Comparison of ENCODE assay signal across 1 cellular context in the genomic region with DNA sequence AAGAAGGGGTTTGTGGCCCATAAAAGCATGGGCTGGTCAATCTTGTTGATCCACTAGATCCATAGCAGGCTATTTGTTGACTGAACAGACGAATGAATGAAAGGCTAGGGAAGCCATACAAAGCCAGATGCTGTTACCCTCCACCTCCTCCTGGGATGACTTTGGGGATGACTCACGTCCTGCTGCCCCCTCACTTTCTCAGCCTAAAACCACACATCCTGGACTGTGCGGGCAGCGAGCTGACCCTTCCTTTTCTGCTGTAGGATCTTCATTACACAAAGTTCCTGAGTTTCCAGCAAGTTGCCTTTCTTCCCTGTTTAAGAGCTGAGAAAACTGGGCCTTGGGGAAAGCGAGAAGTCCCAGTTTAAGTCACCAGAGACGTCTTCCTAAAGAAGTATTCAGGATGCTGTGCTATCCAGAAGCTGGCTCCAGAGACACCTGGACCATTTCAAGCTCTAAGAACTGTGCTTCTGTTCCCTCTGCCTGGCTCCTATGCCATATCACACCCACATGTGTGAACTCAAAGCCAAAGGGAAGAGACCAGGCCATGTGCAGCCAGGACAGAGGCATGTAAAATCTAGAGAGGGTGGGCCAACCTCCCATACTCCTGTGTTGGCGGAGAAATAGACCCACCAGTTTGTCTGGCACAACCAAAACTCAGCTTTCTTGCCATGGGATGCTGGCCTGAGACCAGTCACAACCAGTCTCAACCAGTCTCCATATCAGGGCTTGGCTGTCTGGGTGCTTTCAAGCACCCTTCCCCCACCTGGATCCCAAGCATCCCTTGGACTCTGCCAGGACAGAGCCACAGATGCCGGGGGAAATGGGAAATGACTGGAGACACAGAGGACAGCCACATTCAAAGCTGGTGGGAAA.
TF ChIP-seq lines count a peak whose summit lies in the region.

No MANE protein-coding gene starts in this region.

TF ChIP-seq in K562, 482 proteins besides CTCF, POLR2A, EP300 and RAD21 (continued from another document and continues in another):
- TF ChIP-seq, protein P1, sequence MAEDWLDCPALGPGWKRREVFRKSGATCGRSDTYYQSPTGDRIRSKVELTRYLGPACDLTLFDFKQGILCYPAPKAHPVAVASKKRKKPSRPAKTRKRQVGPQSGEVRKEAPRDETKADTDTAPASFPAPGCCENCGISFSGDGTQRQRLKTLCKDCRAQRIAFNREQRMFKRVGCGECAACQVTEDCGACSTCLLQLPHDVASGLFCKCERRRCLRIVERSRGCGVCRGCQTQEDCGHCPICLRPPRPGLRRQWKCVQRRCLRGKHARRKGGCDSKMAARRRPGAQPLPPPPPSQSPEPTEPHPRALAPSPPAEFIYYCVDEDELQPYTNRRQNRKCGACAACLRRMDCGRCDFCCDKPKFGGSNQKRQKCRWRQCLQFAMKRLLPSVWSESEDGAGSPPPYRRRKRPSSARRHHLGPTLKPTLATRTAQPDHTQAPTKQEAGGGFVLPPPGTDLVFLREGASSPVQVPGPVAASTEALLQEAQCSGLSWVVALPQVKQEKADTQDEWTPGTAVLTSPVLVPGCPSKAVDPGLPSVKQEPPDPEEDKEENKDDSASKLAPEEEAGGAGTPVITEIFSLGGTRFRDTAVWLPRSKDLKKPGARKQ (CRISPR knock-in tag; IDR thresholded peaks at IDR 0.05): no peak
- TF ChIP-seq ZNF57 (CRISPR knock-in tag; IDR thresholded peaks at IDR 0.05) (no peak), PML (IDR thresholded peaks at IDR 0.05; ENCODE audit: low read length) (no peak), ZKSCAN8 (CRISPR knock-in tag; IDR thresholded peaks at IDR 0.05) (no peak), TEAD4 (IDR thresholded peaks at IDR 0.05; ENCODE audit: low read length) (no peak; the same call in 1 of the 2 replicates), TEAD4 (CRISPR knock-in tag; IDR thresholded peaks at IDR 0.05; ENCODE audit: borderline replicate concordance) (no peak), ZFP36 (IDR thresholded peaks at IDR 0.05; ENCODE audit: low read depth, low read length, partially characterized antibody) (no peak), MYC (IDR thresholded peaks at IDR 0.05; ENCODE audit: low read depth, low read length) (no peak), MYC (CRISPR knock-in tag; IDR thresholded peaks at IDR 0.05; ENCODE audit: borderline replicate concordance, low read depth) (no peak), NR2C2 (CRISPR knock-in tag; IDR thresholded peaks at IDR 0.05) (no peak), NR2C2 (tag; IDR thresholded peaks at IDR 0.05) (peak; percentile 34; the same call in 1 of the 2 replicates), NR0B1 (IDR thresholded peaks at IDR 0.05; ENCODE audit: partially characterized antibody) (no peak), NR3C1 (CRISPR knock-in tag; IDR thresholded peaks at IDR 0.05) (no peak), HIVEP1 (CRISPR knock-in tag; IDR thresholded peaks at IDR 0.05) (no peak), HDAC3 (IDR thresholded peaks at IDR 0.05; ENCODE audit: borderline replicate concordance, partially characterized antibody) (no peak), KLF10 (CRISPR knock-in tag; IDR thresholded peaks at IDR 0.05) (no peak), BCL6 (CRISPR knock-in tag; IDR thresholded peaks at IDR 0.05) (no peak), SIX5 (IDR thresholded peaks at IDR 0.05; ENCODE audit: borderline replicate concordance in 1 of 2, insufficient read depth in 1 of 2, low read depth in 1 of 2, low read length in 2 of 2) (no peak), ZNF609 (CRISPR knock-in tag; IDR thresholded peaks at IDR 0.05; ENCODE audit: borderline replicate concordance) (no peak), ZNF124 (CRISPR knock-in tag; IDR thresholded peaks at IDR 0.05) (no peak), ZBTB43 (CRISPR knock-in tag; IDR thresholded peaks at IDR 0.05) (no peak), DIDO1 (tag; IDR thresholded peaks at IDR 0.05; ENCODE audit: low read depth) (no peak), FOXA3 (CRISPR knock-in tag; conservative IDR thresholded peaks at IDR 0.05 in 1 of 2, IDR thresholded peaks at IDR 0.05 in 1 of 2) (no peak)
- TF ChIP-seq, protein P2, sequence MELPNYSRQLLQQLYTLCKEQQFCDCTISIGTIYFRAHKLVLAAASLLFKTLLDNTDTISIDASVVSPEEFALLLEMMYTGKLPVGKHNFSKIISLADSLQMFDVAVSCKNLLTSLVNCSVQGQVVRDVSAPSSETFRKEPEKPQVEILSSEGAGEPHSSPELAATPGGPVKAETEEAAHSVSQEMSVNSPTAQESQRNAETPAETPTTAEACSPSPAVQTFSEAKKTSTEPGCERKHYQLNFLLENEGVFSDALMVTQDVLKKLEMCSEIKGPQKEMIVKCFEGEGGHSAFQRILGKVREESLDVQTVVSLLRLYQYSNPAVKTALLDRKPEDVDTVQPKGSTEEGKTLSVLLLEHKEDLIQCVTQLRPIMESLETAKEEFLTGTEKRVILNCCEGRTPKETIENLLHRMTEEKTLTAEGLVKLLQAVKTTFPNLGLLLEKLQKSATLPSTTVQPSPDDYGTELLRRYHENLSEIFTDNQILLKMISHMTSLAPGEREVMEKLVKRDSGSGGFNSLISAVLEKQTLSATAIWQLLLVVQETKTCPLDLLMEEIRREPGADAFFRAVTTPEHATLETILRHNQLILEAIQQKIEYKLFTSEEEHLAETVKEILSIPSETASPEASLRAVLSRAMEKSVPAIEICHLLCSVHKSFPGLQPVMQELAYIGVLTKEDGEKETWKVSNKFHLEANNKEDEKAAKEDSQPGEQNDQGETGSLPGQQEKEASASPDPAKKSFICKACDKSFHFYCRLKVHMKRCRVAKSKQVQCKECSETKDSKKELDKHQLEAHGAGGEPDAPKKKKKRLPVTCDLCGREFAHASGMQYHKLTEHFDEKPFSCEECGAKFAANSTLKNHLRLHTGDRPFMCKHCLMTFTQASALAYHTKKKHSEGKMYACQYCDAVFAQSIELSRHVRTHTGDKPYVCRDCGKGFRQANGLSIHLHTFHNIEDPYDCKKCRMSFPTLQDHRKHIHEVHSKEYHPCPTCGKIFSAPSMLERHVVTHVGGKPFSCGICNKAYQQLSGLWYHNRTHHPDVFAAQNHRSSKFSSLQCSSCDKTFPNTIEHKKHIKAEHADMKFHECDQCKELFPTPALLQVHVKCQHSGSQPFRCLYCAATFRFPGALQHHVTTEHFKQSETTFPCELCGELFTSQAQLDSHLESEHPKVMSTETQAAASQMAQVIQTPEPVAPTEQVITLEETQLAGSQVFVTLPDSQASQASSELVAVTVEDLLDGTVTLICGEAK (IDR thresholded peaks at IDR 0.05): no peak
- TF ChIP-seq, protein P2 (CRISPR knock-in tag; IDR thresholded peaks at IDR 0.05): no peak
- TF ChIP-seq, protein P3, sequence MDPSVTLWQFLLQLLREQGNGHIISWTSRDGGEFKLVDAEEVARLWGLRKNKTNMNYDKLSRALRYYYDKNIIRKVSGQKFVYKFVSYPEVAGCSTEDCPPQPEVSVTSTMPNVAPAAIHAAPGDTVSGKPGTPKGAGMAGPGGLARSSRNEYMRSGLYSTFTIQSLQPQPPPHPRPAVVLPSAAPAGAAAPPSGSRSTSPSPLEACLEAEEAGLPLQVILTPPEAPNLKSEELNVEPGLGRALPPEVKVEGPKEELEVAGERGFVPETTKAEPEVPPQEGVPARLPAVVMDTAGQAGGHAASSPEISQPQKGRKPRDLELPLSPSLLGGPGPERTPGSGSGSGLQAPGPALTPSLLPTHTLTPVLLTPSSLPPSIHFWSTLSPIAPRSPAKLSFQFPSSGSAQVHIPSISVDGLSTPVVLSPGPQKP (CRISPR knock-in tag; IDR thresholded peaks at IDR 0.05): no peak
- TF ChIP-seq, protein P4, sequence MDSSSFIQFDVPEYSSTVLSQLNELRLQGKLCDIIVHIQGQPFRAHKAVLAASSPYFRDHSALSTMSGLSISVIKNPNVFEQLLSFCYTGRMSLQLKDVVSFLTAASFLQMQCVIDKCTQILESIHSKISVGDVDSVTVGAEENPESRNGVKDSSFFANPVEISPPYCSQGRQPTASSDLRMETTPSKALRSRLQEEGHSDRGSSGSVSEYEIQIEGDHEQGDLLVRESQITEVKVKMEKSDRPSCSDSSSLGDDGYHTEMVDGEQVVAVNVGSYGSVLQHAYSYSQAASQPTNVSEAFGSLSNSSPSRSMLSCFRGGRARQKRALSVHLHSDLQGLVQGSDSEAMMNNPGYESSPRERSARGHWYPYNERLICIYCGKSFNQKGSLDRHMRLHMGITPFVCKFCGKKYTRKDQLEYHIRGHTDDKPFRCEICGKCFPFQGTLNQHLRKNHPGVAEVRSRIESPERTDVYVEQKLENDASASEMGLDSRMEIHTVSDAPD (CRISPR knock-in tag; IDR thresholded peaks at IDR 0.05): no peak
